In the genomic region with DNA sequence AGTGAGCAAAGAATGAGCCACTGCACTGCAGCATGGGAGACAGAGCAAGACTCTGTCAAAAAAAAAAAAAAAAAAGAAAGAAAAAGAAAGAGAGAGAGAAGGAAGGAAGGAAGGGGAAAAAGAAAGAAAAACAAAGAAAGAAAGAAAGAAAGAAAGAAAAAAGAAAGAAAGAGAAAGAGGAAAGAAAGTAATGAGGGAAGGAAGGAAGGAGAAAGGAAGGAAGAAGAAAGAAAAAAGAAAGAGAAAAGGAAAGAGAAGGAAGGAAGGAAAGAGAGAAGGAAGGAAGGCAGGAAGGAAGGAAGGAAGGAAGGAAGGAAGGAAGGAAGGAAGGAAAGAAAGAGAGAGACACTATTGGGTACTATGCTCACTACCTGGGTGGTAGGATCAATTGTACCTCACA, we compare ENCODE assay signal across 31 cellular contexts.
"Had no signal": no experiment of that assay in that cellular context is flagged by ENCODE, and none has a peak within 500 bp of the region (broad histone marks: within the 10 kb centered on the region; RNA-seq: fewer than 3 reads in every experiment).

No MANE protein-coding gene starts in this region.

- H3K27me3 ChIP-seq: neural progenitor cell, ovary, testis, tibial artery, transverse colon, upper lobe of right lung, uterus had no signal

- H3K9ac ChIP-seq: neural progenitor cell, parathyroid adenoma had no signal

- H2AFZ ChIP-seq: neural progenitor cell, parathyroid adenoma had no signal

- H3K27ac ChIP-seq: neural progenitor cell, ovary, parathyroid adenoma, psoas muscle, skin epidermis, spleen, suprapubic skin, testis, tibial artery, transverse colon, upper lobe of right lung, uterus had no signal

- H3K36me3 Mint-ChIP-seq: naive thymus-derived CD4-positive, alpha-beta T cell; neural progenitor cell; stimulated activated memory B cell treated with anti-CD40 and anti-IgM and Interleukin-4, amounts not matched to agents 10 μg/mL and 1 μg/mL and 100 μg/mL, for 72 hours; type B pancreatic cell had no signal

- H3K9me3 ChIP-seq: ovary, psoas muscle, spleen, suprapubic skin, testis, tibial artery, transverse colon, upper lobe of right lung, uterus had no signal

- H3K9me3 Mint-ChIP-seq: nephron; neural progenitor cell; stimulated activated memory B cell treated with anti-CD40 and anti-IgM and Interleukin-4, amounts not matched to agents 10 μg/mL and 1 μg/mL and 100 μg/mL, for 72 hours; type B pancreatic cell had no signal

- H3K4me3 Mint-ChIP-seq: naive thymus-derived CD4-positive, alpha-beta T cell; nephron; neural progenitor cell; stimulated activated memory B cell treated with anti-CD40 and anti-IgM and Interleukin-4, amounts not matched to agents 10 μg/mL and 1 μg/mL and 100 μg/mL, for 72 hours; stimulated activated naive CD8-positive, alpha-beta T cell treated with anti-CD3 and anti-CD28 coated beads, Interleukin-15, amount 100 ng/mL, for 72 hours; type B pancreatic cell had no signal

- H3K4me1 ChIP-seq: parathyroid adenoma, spleen, testis, upper lobe of right lung had no signal

- H3K4me1 Mint-ChIP-seq: naive thymus-derived CD4-positive, alpha-beta T cell; stimulated activated memory B cell treated with anti-CD40 and anti-IgM and Interleukin-4, amounts not matched to agents 10 μg/mL and 1 μg/mL and 100 μg/mL, for 72 hours; stimulated activated naive CD8-positive, alpha-beta T cell treated with anti-CD3 and anti-CD28 coated beads, Interleukin-15, amount 100 ng/mL, for 72 hours had no signal

- H3K4me2 ChIP-seq: neural progenitor cell, smooth muscle cell had no signal

- ATAC-seq: naive thymus-derived CD4-positive, alpha-beta T cell; psoas muscle; right cardiac atrium; sciatic nerve; stimulated activated memory B cell treated with anti-CD40 and anti-IgM and Interleukin-4, amounts not matched to agents 10 μg/mL and 1 μg/mL and 100 μg/mL, for 72 hours; stimulated activated naive CD8-positive, alpha-beta T cell treated with anti-CD3 and anti-CD28 coated beads, Interleukin-15, amount 100 ng/mL, for 72 hours; stimulated activated naive CD8-positive, alpha-beta T cell treated with anti-CD3 and anti-CD28 coated beads, Interleukin-15, Interleukin-2, amounts not matched to agents 100 U/mL and 50 U/mL, for 24 hours; upper lobe of right lung had no signal

- DNase-seq: naive thymus-derived CD4-positive, alpha-beta T cell; occipital lobe; ovary; posterior cingulate gyrus; psoas muscle; right cardiac atrium; spleen; stimulated activated CD4-positive, alpha-beta T cell treated with anti-CD3 and anti-CD28 coated beads, Interleukin-12 subunit alpha, Interleukin-12 subunit beta, amount 100 ng/mL, for 4 hours; stimulated activated CD4-positive, alpha-beta T cell treated with anti-CD3 and anti-CD28 coated beads, Interleukin-1b, Interleukin-23, amount 100 ng/mL, for 48 hours; stimulated activated CD4-positive, alpha-beta T cell treated with anti-CD3 and anti-CD28 coated beads, Interleukin-4, amount 100 ng/mL, for 1 hour; stimulated activated CD4-positive, alpha-beta T cell treated with anti-CD3 and anti-CD28 coated beads, Interleukin-4, amount 100 ng/mL, for 4 hours; stimulated activated CD8-positive, alpha-beta memory T cell treated with anti-CD3 and anti-CD28 coated beads, Interleukin-4, amount 100 ng/mL, for 48 hours; stimulated activated naive CD4-positive, alpha-beta T cell; stimulated activated naive CD8-positive, alpha-beta T cell treated with anti-CD3 and anti-CD28 coated beads, Interleukin-15, amount 100 ng/mL, for 72 hours; stimulated activated naive CD8-positive, alpha-beta T cell treated with anti-CD3 and anti-CD28 coated beads, Interleukin-15, Interleukin-2, amounts not matched to agents 100 U/mL and 50 U/mL, for 24 hours; substantia nigra; testis; tibial artery; transverse colon; upper lobe of right lung; uterus had no signal

- H3K4me3 ChIP-seq: neural progenitor cell, ovary, psoas muscle, skin epidermis, smooth muscle cell, spleen, suprapubic skin, testis, tibial artery, transverse colon, upper lobe of right lung, uterus had no signal

- H3K79me2 ChIP-seq: parathyroid adenoma had no signal

- H3K27ac Mint-ChIP-seq: naive thymus-derived CD4-positive, alpha-beta T cell; nephron; neural progenitor cell; progenitor cell of endocrine pancreas; stimulated activated memory B cell treated with anti-CD40 and anti-IgM and Interleukin-4, amounts not matched to agents 10 μg/mL and 1 μg/mL and 100 μg/mL, for 72 hours; stimulated activated naive CD8-positive, alpha-beta T cell treated with anti-CD3 and anti-CD28 coated beads, Interleukin-15, amount 100 ng/mL, for 72 hours; type B pancreatic cell had no signal

- H3K36me3 ChIP-seq: neural progenitor cell, ovary, spleen, suprapubic skin, tibial artery, transverse colon, upper lobe of right lung, uterus had no signal
